In genomic region chr16:11263737-11264136, GRCh38 we compare ENCODE assay signal across 1 cellular context.
TF ChIP-seq lines count a peak whose summit lies in the region.

No MANE protein-coding gene starts in this region.

TF ChIP-seq in WTC11, 78 proteins besides CTCF, POLR2A, EP300 and RAD21 (continued from another document):
- TF ChIP-seq ZNF512 (CRISPR knock-in tag; IDR thresholded peaks at IDR 0.05; ENCODE audit: borderline replicate concordance) (no peak), ZBTB43 (CRISPR knock-in tag; IDR thresholded peaks at IDR 0.05) (no peak), TEAD4 (CRISPR knock-in tag; IDR thresholded peaks at IDR 0.05) (no peak), ZNF232 (CRISPR knock-in tag; IDR thresholded peaks at IDR 0.05) (no peak), PRRX2 (CRISPR knock-in tag; IDR thresholded peaks at IDR 0.05) (no peak), ZNF425 (CRISPR knock-in tag; conservative IDR thresholded peaks at IDR 0.05) (no peak), NFYB (CRISPR knock-in tag; conservative IDR thresholded peaks at IDR 0.05; ENCODE audit: low read depth) (no peak)
